11 cellular contexts compared by ENCODE assay signal in genomic region chr6:79431469-79431868, GRCh38.
A peak's percentile ranks its signal among the peaks of the same experiment; 100 is the strongest.
DNase-seq lines count a peak whose midpoint lies in the region; ATAC-seq and TF ChIP-seq lines count a peak whose summit lies in the region.
"Had no signal": no experiment of that assay in that cellular context is flagged by ENCODE, and none has a peak within 500 bp of the region (broad histone marks: within the 10 kb centered on the region; RNA-seq: fewer than 3 reads in every experiment).

No MANE protein-coding gene starts in this region.

- H3K4me3 Mint-ChIP-seq in endodermal cell (no peak overlapping the region), neural progenitor cell (no peak overlapping the region)
- H3K4me3 Mint-ChIP-seq in CD4-positive, alpha-beta memory T cell, result no peak overlapping the region
- H3K4me3 Mint-ChIP-seq in activated T-cell treated with anti-CD3 and anti-CD28 coated beads, Interleukin-2, amount 50 U/mL, for 72 hours, result no peak overlapping the region

- H3K27ac ChIP-seq in endodermal cell (ENCODE audit: low read depth, low read length), result no peak overlapping the region
- H3K27ac ChIP-seq in neural progenitor cell, result no peak overlapping the region
- H3K27ac ChIP-seq in CD4-positive, alpha-beta memory T cell (ENCODE audit: low read depth, low read length), result no peak overlapping the region
- H3K27ac ChIP-seq: heart left ventricle had no signal

- H3K36me3 ChIP-seq in endodermal cell (ENCODE audit: control insufficient read depth, insufficient read depth, low read length) (no peaks in the 10 kb centered on the region), neural progenitor cell (no peaks in the 10 kb centered on the region)
- no peaks in the 10 kb centered on the region for H3K36me3 ChIP-seq in CD4-positive, alpha-beta memory T cell (ENCODE audit: insufficient read depth, low read length)
- H3K36me3 ChIP-seq: heart left ventricle had no signal

- no peaks in the 10 kb centered on the region for H4K20me1 ChIP-seq in neural progenitor cell (ENCODE audit: low read depth)

- CTCF ChIA-PET in CD4-positive, alpha-beta memory T cell (lab: Charles Lee; ENCODE audit: partially characterized antibody), result no interaction called here

- no peak for ATAC-seq in HG02840 (IDR thresholded peaks at IDR 0.05; ENCODE audit: low FRiP score, unreplicated experiment)
- ATAC-seq in activated T-cell treated with anti-CD3 and anti-CD28 coated beads, Interleukin-2, amount 50 U/mL, for 72 hours (replicated peaks in 1 of 2), result no peak
- ATAC-seq: heart left ventricle had no signal

- no peak overlapping the region for H3K27ac Mint-ChIP-seq in endodermal cell
- no peak overlapping the region for H3K27ac Mint-ChIP-seq in neural progenitor cell
- H3K27ac Mint-ChIP-seq in CD4-positive, alpha-beta memory T cell, result no peak overlapping the region
- no peak overlapping the region for H3K27ac Mint-ChIP-seq in activated T-cell treated with anti-CD3 and anti-CD28 coated beads, Interleukin-2, amount 50 U/mL, for 72 hours

- H3K9me3 ChIP-seq in endodermal cell (ENCODE audit: control insufficient read depth, low read length) (no peaks in the 10 kb centered on the region), neural progenitor cell (ENCODE audit: low read depth) (no peaks in the 10 kb centered on the region)
- no peaks in the 10 kb centered on the region for H3K9me3 ChIP-seq in CD4-positive, alpha-beta memory T cell (ENCODE audit: control insufficient read depth in 1 of 2, low read length in 2 of 2)
- H3K9me3 ChIP-seq: heart left ventricle had no signal

- 84 to 100% methylated on average over 1 to 3 of the region's 3 CpGs for WGBS in endodermal cell (ENCODE audit: insufficient coverage in 1 of 2, insufficient read length in 1 of 2), 2 experiments

- no peaks in the 10 kb centered on the region for H3F3A ChIP-seq in neural progenitor cell (ENCODE audit: low read depth)

- H3K27me3 Mint-ChIP-seq in endodermal cell (ENCODE audit: insufficient read depth), result no peaks in the 10 kb centered on the region
- H3K27me3 Mint-ChIP-seq in neural progenitor cell (ENCODE audit: insufficient read depth, low read depth), result peaks cover 4% of the 10 kb centered on the region
- peaks cover 3 to 5% of the 10 kb centered on the region in 2 donors for H3K27me3 Mint-ChIP-seq in CD4-positive, alpha-beta memory T cell
- no peaks in the 10 kb centered on the region for H3K27me3 Mint-ChIP-seq in activated T-cell treated with anti-CD3 and anti-CD28 coated beads, Interleukin-2, amount 50 U/mL, for 72 hours (ENCODE audit: low read depth)

- H3K4me1 ChIP-seq in endodermal cell (ENCODE audit: control insufficient read depth, insufficient read depth, low read length), result no peaks in the 10 kb centered on the region
- H3K4me1 ChIP-seq in neural progenitor cell, result no peaks in the 10 kb centered on the region
- H3K4me1 ChIP-seq in CD4-positive, alpha-beta memory T cell (ENCODE audit: insufficient read depth, low read length), result no peaks in the 10 kb centered on the region
- H3K4me1 ChIP-seq: heart left ventricle had no signal

- H3K4me3 ChIP-seq in LNCaP clone FGC (ENCODE audit: low read depth, low read length) (no peak overlapping the region), endodermal cell (ENCODE audit: low read length) (no peak overlapping the region), neural progenitor cell (no peak overlapping the region)
- no peak overlapping the region for H3K4me3 ChIP-seq in CD4-positive, alpha-beta memory T cell (ENCODE audit: low read length in 2 of 2)
- H3K4me3 ChIP-seq: heart left ventricle had no signal

- no peaks in the 10 kb centered on the region for H3K9me3 Mint-ChIP-seq in endodermal cell
- no peaks in the 10 kb centered on the region for H3K9me3 Mint-ChIP-seq in neural progenitor cell
- H3K9me3 Mint-ChIP-seq in CD4-positive, alpha-beta memory T cell, result no peaks in the 10 kb centered on the region
- H3K9me3 Mint-ChIP-seq in activated T-cell treated with anti-CD3 and anti-CD28 coated beads, Interleukin-2, amount 50 U/mL, for 72 hours, result no peaks in the 10 kb centered on the region

- H3K4me1 Mint-ChIP-seq in endodermal cell, result no peaks in the 10 kb centered on the region
- H3K4me1 Mint-ChIP-seq in neural progenitor cell, result no peaks in the 10 kb centered on the region
- peaks cover 0 to 2% (median 0%) of the 10 kb centered on the region in 4 donors for H3K4me1 Mint-ChIP-seq in CD4-positive, alpha-beta memory T cell
- H3K4me1 Mint-ChIP-seq in activated T-cell treated with anti-CD3 and anti-CD28 coated beads, Interleukin-2, amount 50 U/mL, for 72 hours (ENCODE audit: low read depth), result no peaks in the 10 kb centered on the region

- DNase-seq in ELF-1 (ENCODE audit: low read depth, low spot score) (peak; percentile 35), LNCaP clone FGC (ENCODE audit: low read depth) (no peak), endodermal cell (peak; percentile 71), neural progenitor cell (ENCODE audit: low spot score) (peak; percentile 57), foreskin melanocyte (no peak)
- no peak for DNase-seq in CD4-positive, alpha-beta memory T cell
- no peak for DNase-seq in activated T-cell treated with anti-CD3 and anti-CD28 coated beads, Interleukin-2, amount 50 U/mL, for 72 hours
- DNase-seq: heart left ventricle, NCI-H345, RPMI8226 had no signal

- POLR2A ChIA-PET in CD4-positive, alpha-beta memory T cell (lab: Charles Lee; ENCODE audit: partially characterized antibody), result no interaction called here

- intact Hi-C loops in CD4-positive, alpha-beta memory T cell (cut with micrococcal nuclease), result no loop called here

- no peaks in the 10 kb centered on the region for H3K27me3 ChIP-seq in endodermal cell (ENCODE audit: control insufficient read depth, insufficient read depth, low read length, poor library complexity, severe bottlenecking)
- H3K27me3 ChIP-seq in neural progenitor cell, result no peaks in the 10 kb centered on the region
- H3K27me3 ChIP-seq in CD4-positive, alpha-beta memory T cell (ENCODE audit: insufficient read depth, low read length), result no peaks in the 10 kb centered on the region
- H3K27me3 ChIP-seq: heart left ventricle had no signal

- no peak overlapping the region for H2AFZ ChIP-seq in neural progenitor cell (replicated peaks)

- peak; percentile 33; the same call in 1 of the 2 replicates for TF ChIP-seq CTCF in LNCaP clone FGC (IDR thresholded peaks at IDR 0.05; ENCODE audit: control insufficient read depth, extremely low read depth, insufficient read depth)
- peak; percentile 76 for TF ChIP-seq CTCF in endodermal cell (conservative IDR thresholded peaks at IDR 0.05)
- TF ChIP-seq CTCF in neural progenitor cell (IDR thresholded peaks at IDR 0.05), result peak; percentile 47

- no peaks in the 10 kb centered on the region for H3K79me2 ChIP-seq in neural progenitor cell (ENCODE audit: low read depth)

- no peak overlapping the region for H3K4me2 ChIP-seq in neural progenitor cell

- H3K9ac ChIP-seq in endodermal cell (ENCODE audit: extremely low read depth, low read length, poor library complexity, severe bottlenecking), result no peak overlapping the region
- no peak overlapping the region for H3K9ac ChIP-seq in neural progenitor cell

- H3K36me3 Mint-ChIP-seq in endodermal cell (ENCODE audit: low read depth), result no peaks in the 10 kb centered on the region
- no peaks in the 10 kb centered on the region for H3K36me3 Mint-ChIP-seq in neural progenitor cell
- no peaks in the 10 kb centered on the region for H3K36me3 Mint-ChIP-seq in CD4-positive, alpha-beta memory T cell
- H3K36me3 Mint-ChIP-seq in activated T-cell treated with anti-CD3 and anti-CD28 coated beads, Interleukin-2, amount 50 U/mL, for 72 hours (ENCODE audit: insufficient read depth in 2 of 2), result no peaks in the 10 kb centered on the region

Comparison
In these comparisons a context has a peak if more than half of its experiments do, and no peak if none do; other contexts are left out.
1. DNase-seq: peak in ELF-1 (single experiment), endodermal cell (single experiment) and neural progenitor cell (single experiment); none in LNCaP clone FGC (single experiment), CD4-positive, alpha-beta memory T cell (0 of 5), activated T-cell treated with anti-CD3 and anti-CD28 coated beads, Interleukin-2, amount 50 U/mL, for 72 hours (0 of 2) and foreskin melanocyte (single experiment).
2. Peak in every context shown above with its lines, with median percentiles within 50 percentile points of each other: CTCF ChIP-seq.